Comparison of ENCODE assay signal across 14 cellular contexts in the genomic region with DNA sequence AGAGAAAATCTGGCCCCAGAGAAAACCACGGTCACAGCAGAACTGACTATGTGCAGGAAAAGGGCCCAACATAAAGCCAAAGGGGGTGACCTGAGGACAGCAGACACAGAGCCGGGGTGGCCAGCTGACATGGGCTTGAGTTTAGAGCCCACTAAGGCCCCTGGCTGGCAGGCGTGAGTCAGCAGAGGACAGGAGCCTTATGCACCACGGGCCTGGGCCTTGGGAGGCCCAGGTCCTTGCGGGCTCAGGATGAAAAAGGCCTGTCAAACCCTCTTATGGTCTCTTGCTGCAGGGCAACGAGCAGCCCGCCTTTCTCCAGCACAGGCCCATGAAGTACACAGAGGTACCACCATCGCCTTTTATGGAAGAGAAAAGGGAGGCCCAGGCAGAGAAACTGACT. TPM values are rescaled to one million over a fixed set of nuclear protein-coding genes. Genes with fewer than 3 reads are reported as not detected.
DNase-seq lines count a peak whose midpoint lies in the region; ATAC-seq and TF ChIP-seq lines count a peak whose summit lies in the region.
"Had no signal": no experiment of that assay in that cellular context is flagged by ENCODE, and none has a peak within 500 bp of the region (broad histone marks: within the 10 kb centered on the region; RNA-seq: fewer than 3 reads in every experiment).

No MANE protein-coding gene starts in this region.

- H3K36me3 ChIP-seq in esophagus muscularis mucosa (no peaks in the 10 kb centered on the region), tibial nerve (no peaks in the 10 kb centered on the region), stomach (peaks cover 0 to 4% (median 0%) of the 10 kb centered on the region in 4 donors)
- peaks cover 0 to 31% (median 0%) of the 10 kb centered on the region in 3 experiments for H3K36me3 ChIP-seq in naive thymus-derived CD4-positive, alpha-beta T cell (ENCODE audit: control insufficient read depth in 2 of 3, insufficient read depth in 3 of 3, low read length in 3 of 3)
- H3K36me3 ChIP-seq: thoracic aorta had no signal

- H3K36me3 Mint-ChIP-seq in naive thymus-derived CD4-positive, alpha-beta T cell = peaks cover 0 to 31% (median 8%) of the 10 kb centered on the region in 5 donors

- H3K4me1 Mint-ChIP-seq in naive thymus-derived CD4-positive, alpha-beta T cell = peaks cover 57 to 93% (median 73%) of the 10 kb centered on the region in 7 donors

- no peak for TF ChIP-seq EP300 in esophagus muscularis mucosa (IDR thresholded peaks at IDR 0.05)
- no peak for TF ChIP-seq EP300 in tibial nerve (IDR thresholded peaks at IDR 0.05)
- no peak for TF ChIP-seq EP300 in stomach (IDR thresholded peaks at IDR 0.05)

- TF ChIP-seq CTCF in esophagus muscularis mucosa (IDR thresholded peaks at IDR 0.05) (no peak), tibial nerve (IDR thresholded peaks at IDR 0.05) (no peak), stomach (IDR thresholded peaks at IDR 0.05) (no peak)

- no peaks in the 10 kb centered on the region for H3K9me3 Mint-ChIP-seq in naive thymus-derived CD4-positive, alpha-beta T cell

- H3K27ac Mint-ChIP-seq in naive thymus-derived CD4-positive, alpha-beta T cell = peak overlapping the region in 8 of 9 donors; percentile 44 to 95 (median 85)

- no peaks in the 10 kb centered on the region for H3K27me3 Mint-ChIP-seq in naive thymus-derived CD4-positive, alpha-beta T cell

- ATAC-seq in Right ventricle myocardium superior (ENCODE audit: poor library complexity) (peak; percentile 1), left ventricle myocardium superior (no peak), GM18868 (IDR thresholded peaks at IDR 0.05; ENCODE audit: unreplicated experiment) (no peak)
- no peak for ATAC-seq in naive thymus-derived CD4-positive, alpha-beta T cell

- TF ChIP-seq POLR2A in esophagus muscularis mucosa (IDR thresholded peaks at IDR 0.05; ENCODE audit: low read depth) = no peak
- TF ChIP-seq POLR2A in tibial nerve (IDR thresholded peaks at IDR 0.05) = no peak
- TF ChIP-seq POLR2A in stomach (IDR thresholded peaks at IDR 0.05) = no peak

- peak overlapping the region; percentile 42 to 66 (median 54) for H3K27ac ChIP-seq in esophagus muscularis mucosa (replicated peaks in 1 of 4)
- H3K27ac ChIP-seq in naive thymus-derived CD4-positive, alpha-beta T cell (ENCODE audit: low read depth, low read length) = peak overlapping the region; percentile 37
- peak overlapping the region in 3 of 4 donors; percentile 21 to 93 (median 88) for H3K27ac ChIP-seq in tibial nerve
- H3K27ac ChIP-seq in stomach = no peak overlapping the region
- H3K27ac ChIP-seq: HL-60, thoracic aorta had no signal

- DNase-seq in Right ventricle myocardium superior (no peak), left ventricle myocardium superior (no peak), esophagus muscularis mucosa (ENCODE audit: extremely low spot score) (no peak), tibial nerve (ENCODE audit: low spot score in 2 of 2) (no peak), dedifferentiated amniotic fluid mesenchymal stem cell (ENCODE audit: extremely low spot score) (no peak), stomach (no peak)
- DNase-seq in naive thymus-derived CD4-positive, alpha-beta T cell = no peak
- DNase-seq: activated gamma-delta T cell, NCI-H2227 treated with DMSO at 0.1 percent for 48 hours had no signal

- H3K4me1 ChIP-seq in esophagus muscularis mucosa (peaks cover 46 to 76% (median 71%) of the 10 kb centered on the region in 4 donors), tibial nerve (peaks cover 0 to 92% (median 55%) of the 10 kb centered on the region in 4 donors), stomach (peaks cover 7 to 61% (median 30%) of the 10 kb centered on the region in 4 donors)
- peaks cover 63 to 82% of the 10 kb centered on the region in 2 donors for H3K4me1 ChIP-seq in naive thymus-derived CD4-positive, alpha-beta T cell (ENCODE audit: control insufficient read depth in 2 of 2, insufficient read depth in 2 of 2, low read length in 2 of 2)

- intact Hi-C loops in Right ventricle myocardium superior (cut with DNase I) = no loop called here
- intact Hi-C loops in left ventricle myocardium superior (cut with micrococcal nuclease) = no loop called here
- intact Hi-C loops in esophagus muscularis mucosa (cut with DNase I) = no loop called here
- intact Hi-C loops in naive thymus-derived CD4-positive, alpha-beta T cell (cut with micrococcal nuclease) = no loop called here
- intact Hi-C loops in stomach (cut with DNase I; ENCODE audit: low total_unique reads) = no loop called here

- POLR2A ChIA-PET in naive thymus-derived CD4-positive, alpha-beta T cell (lab: Charles Lee) = interaction anchor here (0.6 to 14.6 kb wide), 2 partner anchors 17 to 97 kb away, joined by 3 to 562 read pairs; a partner anchor contains a TSS

- H3K27me3 ChIP-seq in esophagus muscularis mucosa = no peaks in the 10 kb centered on the region
- H3K27me3 ChIP-seq in naive thymus-derived CD4-positive, alpha-beta T cell (ENCODE audit: control insufficient read depth in 2 of 2, insufficient read depth in 2 of 2, low read length in 2 of 2) = no peaks in the 10 kb centered on the region
- H3K27me3 ChIP-seq in tibial nerve = no peaks in the 10 kb centered on the region
- no peaks in the 10 kb centered on the region for H3K27me3 ChIP-seq in stomach

- 60% methylated on average over 6 of the region's 8 CpGs for WGBS in esophagus muscularis mucosa
- 54 to 76% methylated on average over 5 to 6 of the region's 8 CpGs for WGBS in tibial nerve, 2 donors
- WGBS in stomach, 5 donors = 78 to 89% (median 86%) methylated on average over 5 to 8 of the region's 8 CpGs

- H3K4me3 Mint-ChIP-seq in naive thymus-derived CD4-positive, alpha-beta T cell = peak overlapping the region in 7 of 10 donors; percentile 17 to 95 (median 32)

- H3K9me3 ChIP-seq in esophagus muscularis mucosa (no peaks in the 10 kb centered on the region), tibial nerve (no peaks in the 10 kb centered on the region), stomach (no peaks in the 10 kb centered on the region)
- no peaks in the 10 kb centered on the region for H3K9me3 ChIP-seq in naive thymus-derived CD4-positive, alpha-beta T cell (ENCODE audit: control insufficient read depth in 2 of 3, low read length in 3 of 3)
- H3K9me3 ChIP-seq: thoracic aorta had no signal

- H3K4me3 ChIP-seq in esophagus muscularis mucosa (no peak overlapping the region), tibial nerve (no peak overlapping the region), stomach (no peak overlapping the region)
- H3K4me3 ChIP-seq in naive thymus-derived CD4-positive, alpha-beta T cell (ENCODE audit: low read length) = no peak overlapping the region
- H3K4me3 ChIP-seq: thoracic aorta had no signal

- CTCF ChIA-PET in naive thymus-derived CD4-positive, alpha-beta T cell (lab: Charles Lee) = no interaction called here

RNA-seq across cellular contexts. Expression of a gene that starts 19.7 kb away (rescaled TPM):
- total RNA-seq in Right ventricle myocardium superior (8.8 TPM), left ventricle myocardium superior (6.9 TPM), esophagus muscularis mucosa (10 to 100 TPM; 18.8 to 21.8 (median 19.4) TPM), tibial nerve (10 to 100 TPM; 35.4 to 75.6 (median 48.0) TPM), stomach (10 to 100 TPM in 4 of 5 donors, 1 to 10 TPM in 1; 7.1 to 86.6 (median 29.8) TPM)
- total RNA-seq in naive thymus-derived CD4-positive, alpha-beta T cell = 100 to 1,000 TPM; 244 to 474 (median 311) TPM
- 100 to 1,000 TPM in 1 of 2 donors, 10 to 100 TPM in 1; 55.7 to 141 TPM for polyA plus RNA-seq in naive thymus-derived CD4-positive, alpha-beta T cell
- polyA plus RNA-seq in stomach = 1 to 10 TPM; 6.6 to 8.2 (median 6.9) TPM

RNA-seq across cellular contexts. Expression of a gene that starts 25.7 kb away (rescaled TPM):
- not detected for total RNA-seq in Right ventricle myocardium superior
- total RNA-seq in left ventricle myocardium superior = not detected
- not detected for total RNA-seq in esophagus muscularis mucosa
- not detected for total RNA-seq in naive thymus-derived CD4-positive, alpha-beta T cell
- not detected for polyA plus RNA-seq in naive thymus-derived CD4-positive, alpha-beta T cell
- not detected for total RNA-seq in tibial nerve
- total RNA-seq in stomach = not detected
- polyA plus RNA-seq in stomach = not detected
- total RNA-seq: lung microvascular endothelial cell, thoracic aorta had no signal
- polyA plus RNA-seq: AG04450 had no signal

Comparison
In these comparisons a context has a peak if more than half of its experiments do, and no peak if none do; other contexts are left out.
1. H3K27ac ChIP-seq: peak in esophagus muscularis mucosa (4 of 4), naive thymus-derived CD4-positive, alpha-beta T cell (single experiment) and tibial nerve (3 of 4); none in stomach (0 of 5).